In genomic region chr1:43836267-43836951, GRCh38 we compare ENCODE assay signal across 8 cellular contexts.
DNase-seq lines count a peak whose midpoint lies in the region; ATAC-seq and TF ChIP-seq lines count a peak whose summit lies in the region.

No MANE protein-coding gene starts in this region.

- H3K4me3 Mint-ChIP-seq in naive thymus-derived CD8-positive, alpha-beta T cell: peak overlapping the region in 8 of 10 donors; percentile 5 to 69 (median 35)

- no peak overlapping the region for H2AFZ ChIP-seq in SK-N-SH (ENCODE audit: low read depth)

- TF ChIP-seq POLR2A in upper lobe of left lung (IDR thresholded peaks at IDR 0.05): no peak

- no peaks in the 10 kb centered on the region for H3K9me3 Mint-ChIP-seq in naive thymus-derived CD8-positive, alpha-beta T cell

- peak overlapping the region; percentile 26 to 90 (median 74) for H3K27ac Mint-ChIP-seq in naive thymus-derived CD8-positive, alpha-beta T cell

- H3K9me3 ChIP-seq in BE2C: no peaks in the 10 kb centered on the region
- H3K9me3 ChIP-seq in SK-N-SH: no peaks in the 10 kb centered on the region
- no peaks in the 10 kb centered on the region for H3K9me3 ChIP-seq in adipocyte (ENCODE audit: control insufficient read depth, low read length)
- no peaks in the 10 kb centered on the region for H3K9me3 ChIP-seq in upper lobe of left lung

- peaks cover 7% of the 10 kb centered on the region for H3F3A ChIP-seq in SK-N-SH (replicated peaks; ENCODE audit: insufficient read depth)

- 16% methylated on average over 5 of the region's 6 CpGs for WGBS in SK-N-SH (ENCODE audit: low lambda C conversion rate)
- WGBS in upper lobe of left lung, 2 donors: 43 to 51% methylated on average over 4 to 6 of the region's 6 CpGs

- no peak for TF ChIP-seq CTCF in BE2C (IDR thresholded peaks at IDR 0.05; ENCODE audit: low read depth, low read length)
- TF ChIP-seq CTCF in SK-N-SH (IDR thresholded peaks at IDR 0.05): no peak
- no peak for TF ChIP-seq CTCF in upper lobe of left lung (IDR thresholded peaks at IDR 0.05)

- DNase-seq in BE2C (peak; percentile 92), NCI-H1092 treated with DMSO at 0.1 percent for 48 hours (lab: John Stamatoyannopoulos, UW) (peak; percentile 95), SK-N-SH (peak; percentile 85), adipocyte (ENCODE audit: low read depth) (peak; percentile 7), upper lobe of left lung (peak; percentile 56 to 70)
- DNase-seq in naive thymus-derived CD8-positive, alpha-beta T cell: peak; percentile 72 to 94 (median 85)

- CTCF ChIA-PET in SK-N-SH (lab: Yijun Ruan, JAX): interaction anchor here (2.6 kb wide), 1 partner anchor 73 kb away, joined by 8 read pairs; no protein-coding TSS in a partner anchor

- H3K9ac ChIP-seq in SK-N-SH (no peak overlapping the region), adipocyte (ENCODE audit: low read length) (no peak overlapping the region)

- no peaks in the 10 kb centered on the region for H4K20me1 ChIP-seq in SK-N-SH (ENCODE audit: insufficient read depth)

- POLR2A ChIA-PET in SK-N-SH (lab: Yijun Ruan, JAX): no interaction called here
- POLR2A ChIA-PET in naive thymus-derived CD8-positive, alpha-beta T cell (lab: Charles Lee): no interaction called here

- H3K36me3 ChIP-seq in BE2C (no peaks in the 10 kb centered on the region), SK-N-SH (replicated peaks in 1 of 2; ENCODE audit: control insufficient read depth in 1 of 2, insufficient read depth in 2 of 2, low read length in 1 of 2) (peaks cover 4 to 11% of the 10 kb centered on the region in 2 experiments), adipocyte (ENCODE audit: control insufficient read depth, insufficient read depth, low read length, severe bottlenecking) (peaks cover 8% of the 10 kb centered on the region), upper lobe of left lung (peaks cover 0 to 19% (median 3%) of the 10 kb centered on the region in 4 donors)

- H3K4me1 ChIP-seq in BE2C: peaks cover 28% of the 10 kb centered on the region
- H3K4me1 ChIP-seq in SK-N-SH (ENCODE audit: control insufficient read depth in 1 of 2, insufficient read depth in 2 of 2, low read depth in 1 of 2, low read length in 1 of 2): peaks cover 31 to 43% of the 10 kb centered on the region in 2 experiments
- H3K4me1 ChIP-seq in adipocyte (ENCODE audit: control insufficient read depth, insufficient read depth, low read length): peaks cover 44% of the 10 kb centered on the region
- peaks cover 10 to 25% (median 16%) of the 10 kb centered on the region in 4 donors for H3K4me1 ChIP-seq in upper lobe of left lung

- TF ChIP-seq EP300 in SK-N-SH (IDR thresholded peaks at IDR 0.05; ENCODE audit: borderline replicate concordance in 1 of 2, low read depth in 1 of 2, low read length in 1 of 2): peak; percentile 85 to 86
- TF ChIP-seq EP300 in upper lobe of left lung (IDR thresholded peaks at IDR 0.05): no peak

- peak overlapping the region; percentile 22; the same call in 1 of the 2 replicates for H3K4me2 ChIP-seq in SK-N-SH

- H3K27me3 ChIP-seq in BE2C (no peaks in the 10 kb centered on the region), SK-N-SH (ENCODE audit: insufficient read depth) (no peaks in the 10 kb centered on the region), adipocyte (replicated peaks; ENCODE audit: control insufficient read depth, insufficient read depth, low read length) (no peaks in the 10 kb centered on the region), upper lobe of left lung (no peaks in the 10 kb centered on the region)

- peak; percentile 18 for TF ChIP-seq RAD21 in SK-N-SH (IDR thresholded peaks at IDR 0.05; ENCODE audit: low read length)

- H3K27ac ChIP-seq in SK-N-SH (ENCODE audit: low read depth in 2 of 2, low read length in 1 of 2) (peak overlapping the region in 1 of 2 experiments; percentile 85; a peak in 2 of 4 replicates), upper lobe of left lung (no peak overlapping the region)

- no peaks in the 10 kb centered on the region for H3K9me2 ChIP-seq in SK-N-SH

- peaks cover 36 to 60% (median 59%) of the 10 kb centered on the region in 4 donors for H3K4me1 Mint-ChIP-seq in naive thymus-derived CD8-positive, alpha-beta T cell

- H3K4me3 ChIP-seq in BE2C (ENCODE audit: low read depth, low read length): no peak overlapping the region
- H3K4me3 ChIP-seq in SK-N-SH (ENCODE audit: low read depth in 2 of 2, low read length in 1 of 2): no peak overlapping the region
- H3K4me3 ChIP-seq in adipocyte (ENCODE audit: low read length): no peak overlapping the region
- no peak overlapping the region for H3K4me3 ChIP-seq in upper lobe of left lung

- no peaks in the 10 kb centered on the region for H3K79me2 ChIP-seq in SK-N-SH (ENCODE audit: insufficient read depth)

- ATAC-seq in GM21367 (IDR thresholded peaks at IDR 0.05; ENCODE audit: unreplicated experiment) (peak; percentile 41), upper lobe of left lung (ENCODE audit: low FRiP score in 2 of 2) (peak; percentile 9 to 28), HG02852 (IDR thresholded peaks at IDR 0.05; ENCODE audit: unreplicated experiment) (no peak)
- peak; percentile 95 to 97 for ATAC-seq in naive thymus-derived CD8-positive, alpha-beta T cell

- H3K27me3 Mint-ChIP-seq in naive thymus-derived CD8-positive, alpha-beta T cell: no peaks in the 10 kb centered on the region

- H3K36me3 Mint-ChIP-seq in naive thymus-derived CD8-positive, alpha-beta T cell: peaks cover 4 to 37% (median 32%) of the 10 kb centered on the region in 3 donors

TF ChIP-seq in SK-N-SH, 30 proteins besides CTCF, POLR2A, EP300 and RAD21 (continues in another document):
- peak; percentile 61; the same call in 1 of the 2 replicates for TF ChIP-seq FOSL2 (IDR thresholded peaks at IDR 0.05; ENCODE audit: borderline replicate concordance, low read depth)
- TF ChIP-seq TEAD4 (IDR thresholded peaks at IDR 0.05; ENCODE audit: borderline replicate concordance, insufficient read depth): no peak
- 0 out of 2 replicates have a peak, but pooled peaks have one; percentile 35 for TF ChIP-seq JUND (IDR thresholded peaks at IDR 0.05)
- TF ChIP-seq NRF1 (IDR thresholded peaks at IDR 0.05; ENCODE audit: low read depth, low read length): no peak
- TF ChIP-seq RCOR1 (IDR thresholded peaks at IDR 0.05; ENCODE audit: low read length): peak; percentile 78
- no peak for TF ChIP-seq ELF1 (IDR thresholded peaks at IDR 0.05)
- TF ChIP-seq YY1 (IDR thresholded peaks at IDR 0.05; ENCODE audit: low read depth): no peak
- peak; percentile 95 for TF ChIP-seq CHD2 (IDR thresholded peaks at IDR 0.05; ENCODE audit: low read length, partially characterized antibody)
- peak; percentile 94 for TF ChIP-seq FOXJ3 (CRISPR knock-in tag; IDR thresholded peaks at IDR 0.05)
- TF ChIP-seq RXRA (IDR thresholded peaks at IDR 0.05; ENCODE audit: borderline replicate concordance, low read depth): no peak
- TF ChIP-seq EZH2phosphoT487 (IDR thresholded peaks at IDR 0.05; ENCODE audit: borderline replicate concordance, low read depth): no peak
- TF ChIP-seq RFX5 (IDR thresholded peaks at IDR 0.05; ENCODE audit: low read length): no peak
- no peak for TF ChIP-seq MXI1 (IDR thresholded peaks at IDR 0.05; ENCODE audit: low read depth, low read length)
- no peak for TF ChIP-seq USF1 (IDR thresholded peaks at IDR 0.05; ENCODE audit: borderline replicate concordance, low read depth)
- no peak for TF ChIP-seq REST (IDR thresholded peaks at IDR 0.05; ENCODE audit: low read depth, low read length)
- TF ChIP-seq FOXM1 (IDR thresholded peaks at IDR 0.05; ENCODE audit: low read depth): no peak
- TF ChIP-seq GABPA (IDR thresholded peaks at IDR 0.05; ENCODE audit: low read depth): no peak
- TF ChIP-seq USF2 (IDR thresholded peaks at IDR 0.05; ENCODE audit: borderline replicate concordance, low read depth, low read length): no peak

Comparison
In these comparisons a context has a peak if more than half of its experiments do, and no peak if none do; other contexts are left out.
1. DNase-seq: peak in every context shown above with its lines; median percentile 95 in NCI-H1092 treated with DMSO at 0.1 percent for 48 hours; 92 in BE2C; 85 in SK-N-SH; 85 in naive thymus-derived CD8-positive, alpha-beta T cell; 63 in upper lobe of left lung; 7 in adipocyte.